In the genomic region with DNA sequence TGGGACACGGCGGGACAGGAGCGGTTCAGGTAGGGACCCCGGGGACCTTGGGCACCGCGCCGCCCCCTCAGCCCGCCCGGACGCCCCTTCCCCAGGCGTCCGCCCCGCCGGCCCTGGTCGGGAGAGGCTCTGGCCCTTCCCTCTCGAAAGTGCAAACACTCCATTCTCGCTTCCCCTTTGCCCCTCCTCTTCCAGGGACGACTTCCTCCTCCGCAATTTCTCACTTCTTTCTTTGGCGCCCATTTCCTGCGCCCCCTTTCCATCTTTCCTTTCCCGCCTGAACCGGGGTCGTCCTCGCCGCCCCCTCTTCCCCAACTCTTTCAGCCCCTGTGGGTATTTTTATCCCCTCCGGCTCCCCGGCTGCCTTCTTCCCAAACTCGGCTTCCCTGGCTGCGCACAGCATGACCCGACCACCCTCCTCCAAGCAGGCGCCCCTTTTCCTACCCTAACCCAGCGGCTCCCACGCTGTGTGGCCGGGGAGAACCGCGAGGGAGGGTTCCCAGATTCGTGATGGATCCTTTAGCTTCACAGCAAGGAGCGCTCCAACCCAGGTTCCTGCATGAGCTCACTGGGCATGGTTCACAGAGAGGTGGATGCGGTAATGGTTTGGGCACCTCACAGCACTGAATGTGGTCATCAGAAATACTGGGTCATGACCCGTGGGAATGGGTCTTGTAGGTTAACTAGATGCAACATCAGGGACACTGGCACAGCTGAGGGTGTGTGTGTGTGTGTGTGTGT, we compare ENCODE assay signal across 8 cellular contexts. TPM values are rescaled to one million over a fixed set of nuclear protein-coding genes. Genes with fewer than 3 reads are reported as not detected.
DNase-seq lines count a peak whose midpoint lies in the region; ATAC-seq and TF ChIP-seq lines count a peak whose summit lies in the region.

No MANE protein-coding gene starts in this region.

- H3K36me3 Mint-ChIP-seq in activated CD4-positive, alpha-beta memory T cell treated with anti-CD3 and anti-CD28 coated beads for 36 hours = peaks cover 2% of the 10 kb centered on the region
- H3K36me3 Mint-ChIP-seq in progenitor cell of endocrine pancreas (ENCODE audit: insufficient read depth) = no peaks in the 10 kb centered on the region

- no peak overlapping the region for H2AFZ ChIP-seq in PC-9

- H3K27me3 ChIP-seq in GM06990 (replicated peaks; ENCODE audit: control insufficient read depth, insufficient read depth, low read length) (no peaks in the 10 kb centered on the region), cardiac muscle cell (peaks cover 5% of the 10 kb centered on the region), PC-9 (ENCODE audit: insufficient read depth, low read depth) (peaks cover 18% of the 10 kb centered on the region; the same call in 1 of the 2 replicates)

- no TSS peak for BruUV-seq in PC-9 (replicated peaks; lab: Mats Ljungman, UMichigan)

- intact Hi-C loops in activated CD4-positive, alpha-beta memory T cell treated with anti-CD3 and anti-CD28 coated beads for 36 hours (cut with micrococcal nuclease) = loop anchor here (1.0 to 2.0 kb wide), 3 partner anchors 70 to 296 kb away; a partner anchor contains a TSS
- intact Hi-C loops in PC-9 (cut with micrococcal nuclease; ENCODE audit: unreplicated experiment) = no loop called here

- DNase-seq in GM06990 (ENCODE audit: extremely low read depth, insufficient read length) = peak; percentile 43
- peak; percentile 51 for DNase-seq in NCI-H1105 (lab: John Stamatoyannopoulos, UW)
- DNase-seq in activated CD4-positive, alpha-beta memory T cell treated with anti-CD3 and anti-CD28 coated beads for 36 hours = peak; percentile 26
- DNase-seq in cardiac muscle cell (ENCODE audit: low read depth in 1 of 2, low spot score in 1 of 2) = peak in 1 of 2 donors; percentile 42
- DNase-seq in progenitor cell of endocrine pancreas (ENCODE audit: low spot score, unreplicated experiment) = peak; percentile 12
- DNase-seq in PC-9 = no peak

- H3F3A ChIP-seq in PC-9 (ENCODE audit: insufficient read depth, low read depth) = peaks cover 18% of the 10 kb centered on the region; the same call in 1 of the 2 replicates

- ATAC-seq in GM21786 (IDR thresholded peaks at IDR 0.05; ENCODE audit: unreplicated experiment) (peak; percentile 8), HG02798 (IDR thresholded peaks at IDR 0.05; ENCODE audit: poor library complexity, unreplicated experiment) (no peak)

- H3K9me3 ChIP-seq in cardiac muscle cell (ENCODE audit: low read depth) (no peaks in the 10 kb centered on the region), PC-9 (ENCODE audit: insufficient read depth, low read depth) (no peaks in the 10 kb centered on the region)

- H3K36me3 ChIP-seq in GM06990 (ENCODE audit: control insufficient read depth, insufficient read depth, low read length) = no peaks in the 10 kb centered on the region
- H3K36me3 ChIP-seq in cardiac muscle cell = no peaks in the 10 kb centered on the region
- H3K36me3 ChIP-seq in PC-9 (ENCODE audit: low read depth) = no peaks in the 10 kb centered on the region

- no peaks in the 10 kb centered on the region for H4K20me1 ChIP-seq in PC-9 (ENCODE audit: insufficient read depth)

- H3K4me2 ChIP-seq in PC-9 = no peak overlapping the region

- peaks cover 32% of the 10 kb centered on the region for H3K27me3 Mint-ChIP-seq in activated CD4-positive, alpha-beta memory T cell treated with anti-CD3 and anti-CD28 coated beads for 36 hours
- H3K27me3 Mint-ChIP-seq in progenitor cell of endocrine pancreas = peaks cover 30% of the 10 kb centered on the region

- no peaks in the 10 kb centered on the region for H3K4me1 ChIP-seq in cardiac muscle cell (ENCODE audit: low read depth)
- peaks cover 15% of the 10 kb centered on the region for H3K4me1 ChIP-seq in PC-9 (replicated peaks; ENCODE audit: insufficient read depth)

- peaks cover 13% of the 10 kb centered on the region for H3K4me1 Mint-ChIP-seq in activated CD4-positive, alpha-beta memory T cell treated with anti-CD3 and anti-CD28 coated beads for 36 hours (ENCODE audit: low read depth)
- peaks cover 6% of the 10 kb centered on the region for H3K4me1 Mint-ChIP-seq in progenitor cell of endocrine pancreas (ENCODE audit: low read depth)

- TF ChIP-seq CTCF in GM06990 (IDR thresholded peaks at IDR 0.05; ENCODE audit: insufficient read depth, low read length, poor library complexity, severe bottlenecking) (no peak), cardiac muscle cell (IDR thresholded peaks at IDR 0.05; ENCODE audit: low read depth, low read length) (no peak), progenitor cell of endocrine pancreas (IDR thresholded peaks at IDR 0.05; ENCODE audit: unreplicated experiment) (no peak), PC-9 (conservative IDR thresholded peaks at IDR 0.05) (no peak)

- POLR2A ChIA-PET in activated CD4-positive, alpha-beta memory T cell treated with anti-CD3 and anti-CD28 coated beads for 36 hours (lab: Charles Lee) = no interaction called here
- POLR2A ChIA-PET in PC-9 (lab: Charles Lee; ENCODE audit: unreplicated experiment) = no interaction called here

- no peak overlapping the region for H3K27ac Mint-ChIP-seq in activated CD4-positive, alpha-beta memory T cell treated with anti-CD3 and anti-CD28 coated beads for 36 hours
- H3K27ac Mint-ChIP-seq in progenitor cell of endocrine pancreas = peak overlapping the region; percentile 82

- no peaks in the 10 kb centered on the region for H3K9me2 ChIP-seq in PC-9 (ENCODE audit: insufficient read depth)

- no peaks in the 10 kb centered on the region for H3K79me2 ChIP-seq in PC-9 (ENCODE audit: low read depth)

- H3K4me3 ChIP-seq in GM06990 (replicated peaks; ENCODE audit: low read depth, low read length) = peak overlapping the region; percentile 79
- peak overlapping the region; percentile 61 for H3K4me3 ChIP-seq in cardiac muscle cell
- H3K4me3 ChIP-seq in PC-9 = no peak overlapping the region

- H3K4me3 Mint-ChIP-seq in activated CD4-positive, alpha-beta memory T cell treated with anti-CD3 and anti-CD28 coated beads for 36 hours = peak overlapping the region; percentile 66
- peak overlapping the region; percentile 93 for H3K4me3 Mint-ChIP-seq in progenitor cell of endocrine pancreas (ENCODE audit: low read depth)

- H3K27ac ChIP-seq in cardiac muscle cell = no peak overlapping the region
- H3K27ac ChIP-seq in PC-9 = no peak overlapping the region

- no peaks in the 10 kb centered on the region for H3K9me3 Mint-ChIP-seq in activated CD4-positive, alpha-beta memory T cell treated with anti-CD3 and anti-CD28 coated beads for 36 hours
- no peaks in the 10 kb centered on the region for H3K9me3 Mint-ChIP-seq in progenitor cell of endocrine pancreas (ENCODE audit: low read depth)

- CTCF ChIA-PET in activated CD4-positive, alpha-beta memory T cell treated with anti-CD3 and anti-CD28 coated beads for 36 hours (lab: Charles Lee) = no interaction called here
- CTCF ChIA-PET in PC-9 (lab: Charles Lee) = no interaction called here

RNA-seq across cellular contexts. Expression of a gene that starts 0.7 kb away (rescaled TPM):
- under 1 TPM; 0.29 to 0.71 TPM for total RNA-seq in activated CD4-positive, alpha-beta memory T cell treated with anti-CD3 and anti-CD28 coated beads for 36 hours
- total RNA-seq in cardiac muscle cell (0.24 and 0.88 TPM in 2 replicates), progenitor cell of endocrine pancreas (2.8 and 2.9 TPM in 2 replicates), PC-9 (2021) (not detected in 2 replicates)
- polyA plus RNA-seq in cardiac muscle cell = not detected in 2 replicates

Comparison
In these comparisons a context has a peak if more than half of its experiments do, and no peak if none do; other contexts are left out.
1. DNase-seq: peak in GM06990 (single experiment), NCI-H1105 (single experiment), activated CD4-positive, alpha-beta memory T cell treated with anti-CD3 and anti-CD28 coated beads for 36 hours (single experiment) and progenitor cell of endocrine pancreas (single experiment); none in PC-9 (0 of 2).